8 cellular contexts compared by ENCODE assay signal in genomic region chr4:180664766-180665368, GRCh38.
A peak's percentile ranks its signal among the peaks of the same experiment; 100 is the strongest.
DNase-seq lines count a peak whose midpoint lies in the region; ATAC-seq, FAIRE-seq and TF ChIP-seq lines count a peak whose summit lies in the region.

No MANE protein-coding gene starts in this region.

- H3K36me3 Mint-ChIP-seq in CD4-positive, alpha-beta T cell (ENCODE audit: low read depth) = no peaks in the 10 kb centered on the region

- 8 to 11% methylated on average over 5 of the region's 5 CpGs for WGBS in lower leg skin, 2 donors

- H3K9me3 Mint-ChIP-seq in CD4-positive, alpha-beta T cell = no peaks in the 10 kb centered on the region

- H3K27ac ChIP-seq in CD4-positive, alpha-beta T cell (ENCODE audit: low read depth, low read length) = no peak overlapping the region
- no peak overlapping the region for H3K27ac ChIP-seq in coronary artery

- H3K27me3 Mint-ChIP-seq in CD4-positive, alpha-beta T cell = peaks cover 4% of the 10 kb centered on the region

- peak; percentile 29 for ATAC-seq in CD4-positive, alpha-beta T cell (ENCODE audit: poor library complexity)
- peak; percentile 91 for ATAC-seq in GM18907 (IDR thresholded peaks at IDR 0.05; ENCODE audit: unreplicated experiment)
- peak; percentile 96 for ATAC-seq in HG03095 (IDR thresholded peaks at IDR 0.05; ENCODE audit: unreplicated experiment)

- peak; percentile 25 for FAIRE-seq in TTC549 (lab: Jason Lieb, UNC)

- TF ChIP-seq CTCF in CD4-positive, alpha-beta T cell (IDR thresholded peaks at IDR 0.05) = peak; percentile 79
- peak; percentile 59 for TF ChIP-seq CTCF in coronary artery (IDR thresholded peaks at IDR 0.05)
- no peak for TF ChIP-seq CTCF in lower leg skin (IDR thresholded peaks at IDR 0.05)

- H3K4me3 ChIP-seq in coronary artery (no peak overlapping the region), lower leg skin (ENCODE audit: low read depth, poor library complexity, severe bottlenecking) (no peak overlapping the region)

- POLR2A ChIA-PET in CD4-positive, alpha-beta T cell (lab: Charles Lee) = no interaction called here

- no peak for TF ChIP-seq POLR2A in lower leg skin (IDR thresholded peaks at IDR 0.05)

- H3K4me1 Mint-ChIP-seq in CD4-positive, alpha-beta T cell (ENCODE audit: low read depth) = no peaks in the 10 kb centered on the region

- no peaks in the 10 kb centered on the region for H3K27me3 ChIP-seq in CD4-positive, alpha-beta T cell (ENCODE audit: control insufficient read depth, insufficient read depth, low read length)

- no peak overlapping the region for H3K4me3 Mint-ChIP-seq in CD4-positive, alpha-beta T cell

- CTCF ChIA-PET in CD4-positive, alpha-beta T cell (lab: Charles Lee) = interaction anchor here (0.6 to 1.3 kb wide), 6 partner anchors 9 to 205 kb away, joined by 3 to 7 read pairs (median 3); no protein-coding TSS in a partner anchor

- intact Hi-C loops in CD4-positive, alpha-beta T cell (cut with DNase I, micrococcal nuclease) = no loop called here
- intact Hi-C loops in lower leg skin (cut with DNase I; ENCODE audit: low total_unique reads) = no loop called here

- DNase-seq in CD4-positive, alpha-beta T cell = peak in 7 of 10 experiments; percentile 2 to 20 (median 8)
- DNase-seq in NCI-H2081 (lab: John Stamatoyannopoulos, UW) (peak; percentile 91 to 94), coronary artery (ENCODE audit: low spot score) (no peak), lower leg skin (ENCODE audit: low spot score in 2 of 2) (peak; percentile 71 to 79)
- peak; percentile 75 for DNase-seq in stimulated activated CD8-positive, alpha-beta memory T cell treated with anti-CD3 and anti-CD28 coated beads, Interleukin-4, amount 100 ng/mL, for 48 hours

- H3K9me3 ChIP-seq in CD4-positive, alpha-beta T cell (ENCODE audit: control insufficient read depth, low read length) = no peaks in the 10 kb centered on the region

- no peak overlapping the region for H3K27ac Mint-ChIP-seq in CD4-positive, alpha-beta T cell

Comparison
In these comparisons a context has a peak if more than half of its experiments do, and no peak if none do; other contexts are left out.
1. ATAC-seq: peak in every context shown above with its lines; median percentile 96 in HG03095; 91 in GM18907; 29 in CD4-positive, alpha-beta T cell.
2. CTCF ChIP-seq: peak in CD4-positive, alpha-beta T cell (single experiment) and coronary artery (single experiment); none in lower leg skin (0 of 3).